In genomic region chr4:4107411-4108107, GRCh38 we compare ENCODE assay signal across 8 cellular contexts.
DNase-seq lines count a peak whose midpoint lies in the region; ATAC-seq, FAIRE-seq and TF ChIP-seq lines count a peak whose summit lies in the region.
"Not testable (repeated sequence)": the region's sequence is repeated elsewhere in the genome, so short reads cannot be mapped to it uniquely, and the experiment has no call there.

No MANE protein-coding gene starts in this region.

- H4K20me1 ChIP-seq in BLaER1 treated with 17β-estradiol and CSF1 and Interleukin-3, amounts not matched to agents 10 nM and 100 nM; HCT116 (ENCODE audit: insufficient read depth); GM12878 (ENCODE audit: control insufficient read depth, insufficient read depth); neural cell (ENCODE audit: insufficient read depth): not testable (repeated sequence)

- not testable (repeated sequence) for TF ChIP-seq EP300 in GM12878 (IDR thresholded peaks at IDR 0.05; ENCODE audit: borderline replicate concordance in 1 of 2, control insufficient read depth in 1 of 2, low read depth in 2 of 2, low read length in 2 of 2); neural cell (conservative IDR thresholded peaks at IDR 0.05; ENCODE audit: poor library complexity, severe bottlenecking)

- DNase-seq in HCT116 (ENCODE audit: low read depth, low spot score) (peak; percentile 27), NCI-H510A (lab: John Stamatoyannopoulos, UW) (peak; percentile 8), cardiac muscle cell (ENCODE audit: low read depth in 1 of 2, low spot score in 1 of 2) (peak; percentile 58 to 83)
- peak; percentile 60 to 68 for DNase-seq in activated CD4-positive, alpha-beta T cell treated with anti-CD3 and anti-CD28 coated beads for 4 hours
- DNase-seq in GM12878 (ENCODE audit: low read depth, low spot score), result not testable (repeated sequence)
- DNase-seq in stimulated activated CD8-positive, alpha-beta memory T cell treated with anti-CD3 and anti-CD28 coated beads, Interleukin-15, amount 100 ng/mL, for 4 hours (ENCODE audit: low read depth in 2 of 2), result peak; percentile 16 to 43

- not testable (repeated sequence) for H3F3A ChIP-seq in neural cell (ENCODE audit: insufficient read depth, low read length, poor library complexity, severe bottlenecking)

- BruUV-seq in HCT116 (replicated peaks; lab: Mats Ljungman, UMichigan); GM12878 (replicated peaks; lab: Mats Ljungman, UMichigan): not testable (repeated sequence)

- not testable (repeated sequence) for FAIRE-seq in GM12878 (lab: Jason Lieb, UNC)

- H3K4me1 ChIP-seq in BLaER1 treated with 17β-estradiol and CSF1 and Interleukin-3, amounts not matched to agents 10 nM and 100 nM; HCT116 (ENCODE audit: control insufficient read depth in 1 of 2, insufficient read depth in 2 of 2, low read length in 2 of 2); GM12878 (ENCODE audit: control insufficient read depth, insufficient read depth, low read length); cardiac muscle cell (ENCODE audit: low read depth): not testable (repeated sequence)

- not testable (repeated sequence) for H3K27ac ChIP-seq in BLaER1 treated with 17β-estradiol and CSF1 and Interleukin-3, amounts not matched to agents 10 nM and 100 nM; HCT116 (ENCODE audit: low read depth, low read length); GM12878 (ENCODE audit: control insufficient read depth, insufficient read depth); cardiac muscle cell; neural cell (ENCODE audit: low read length)

- in situ Hi-C loops in GM12878 (cut with MboI), result loop anchor here (10.0 kb wide), 1 partner anchor 123 kb away; no protein-coding TSS in a partner anchor

- H3K36me3 ChIP-seq in BLaER1 treated with 17β-estradiol and CSF1 and Interleukin-3, amounts not matched to agents 10 nM and 100 nM; HCT116 (ENCODE audit: control insufficient read depth in 1 of 2, insufficient read depth in 2 of 2, low read length in 2 of 2); GM12878 (ENCODE audit: control insufficient read depth in 2 of 2, insufficient read depth in 2 of 2, low read length in 1 of 2); cardiac muscle cell; neural cell (ENCODE audit: insufficient read depth, low read length): not testable (repeated sequence)

- H3K9me2 ChIP-seq in HCT116 (ENCODE audit: insufficient read depth); neural cell (ENCODE audit: insufficient read depth, low read length): not testable (repeated sequence)

- not testable (repeated sequence) for H3K9me3 ChIP-seq in BLaER1 treated with 17β-estradiol and CSF1 and Interleukin-3, amounts not matched to agents 10 nM and 100 nM (replicated peaks in 1 of 11); HCT116 (ENCODE audit: control insufficient read depth in 1 of 2, insufficient read depth in 1 of 2, low read depth in 1 of 2, low read length in 2 of 2); GM12878 (replicated peaks; ENCODE audit: control insufficient read depth, insufficient read depth, low read length); cardiac muscle cell (ENCODE audit: low read depth); neural cell (ENCODE audit: low read length)

- CTCF ChIA-PET in HCT116 (lab: Charles Lee) (interaction anchor here (0.6 to 1.5 kb wide), 2 partner anchors 9 to 75 kb away, joined by 3 to 15 read pairs; no protein-coding TSS in a partner anchor), GM12878 (lab: Yijun Ruan, JAX) (interaction anchor here (0.6 kb wide), 1 partner anchor 10 kb away, joined by 3 read pairs; no protein-coding TSS in a partner anchor)

- H2AFZ ChIP-seq in HCT116 (ENCODE audit: low read depth, low read length, poor library complexity, severe bottlenecking); GM12878 (ENCODE audit: control insufficient read depth, low read depth, low read length); neural cell (ENCODE audit: low read depth, low read length): not testable (repeated sequence)

- peak; percentile 33; the same call in 1 of the 2 replicates for TF ChIP-seq RAD21 in HCT116 (IDR thresholded peaks at IDR 0.05; ENCODE audit: low read depth)
- TF ChIP-seq RAD21 in GM12878 (IDR thresholded peaks at IDR 0.05; ENCODE audit: insufficient read depth, low read depth, low read length), result peak; percentile 57
- TF ChIP-seq RAD21 in neural cell (conservative IDR thresholded peaks at IDR 0.05), result peak; percentile 71

- H3K79me2 ChIP-seq in HCT116 (ENCODE audit: insufficient read depth, low read length); GM12878 (ENCODE audit: control insufficient read depth, insufficient read depth, low read length); neural cell (replicated peaks; ENCODE audit: insufficient read depth, low read length): not testable (repeated sequence)

- H3K4me3 ChIP-seq in BLaER1 treated with 17β-estradiol and CSF1 and Interleukin-3, amounts not matched to agents 10 nM and 100 nM, result peak overlapping the region; percentile 50 to 70 (median 58); a peak in 19 of 20 replicates
- H3K4me3 ChIP-seq in HCT116 (replicated peaks in 1 of 2; ENCODE audit: low read depth in 1 of 2, low read length in 2 of 2) (peak overlapping the region; percentile 51 to 62), cardiac muscle cell (peak overlapping the region; percentile 60), neural cell (ENCODE audit: low read length) (peak overlapping the region; percentile 64)
- not testable (repeated sequence) for H3K4me3 ChIP-seq in GM12878

- intact Hi-C loops in HCT116 (cut with micrococcal nuclease), result not testable (repeated sequence)
- intact Hi-C loops in GM12878 (cut with micrococcal nuclease; ENCODE audit: unreplicated experiment), result loop anchor here (5.0 kb wide), 1 partner anchor 125 kb away; no protein-coding TSS in a partner anchor

- 6% methylated on average over 38 of the region's 52 CpGs for WGBS in GM12878 (ENCODE audit: insufficient coverage, insufficient replicate concordance, low lambda C conversion rate, missing lambda C conversion rate)

- POLR2A ChIA-PET in HCT116 (lab: Charles Lee); GM12878 (lab: Charles Lee): not testable (repeated sequence)

- SMC1A ChIA-PET in GM12878 (lab: Charles Lee; ENCODE audit: uncharacterized antibody, unreplicated experiment), result not testable (repeated sequence)

- peak overlapping the region; percentile 66 to 87 (median 77) for H3K4me2 ChIP-seq in BLaER1 treated with 17β-estradiol and CSF1 and Interleukin-3, amounts not matched to agents 10 nM and 100 nM
- H3K4me2 ChIP-seq in HCT116 (ENCODE audit: low read length) (peak overlapping the region; percentile 74), GM12878 (ENCODE audit: control insufficient read depth, insufficient read depth) (peak overlapping the region; percentile 68)
- H3K4me2 ChIP-seq in neural cell (ENCODE audit: low read length), result not testable (repeated sequence)

- ATAC-seq in HCT116, result peak; percentile 100
- ATAC-seq in GM12878, result peak; percentile 93

- not testable (repeated sequence) for TF ChIP-seq POLR2A in HCT116 (IDR thresholded peaks at IDR 0.05; ENCODE audit: borderline replicate concordance, extremely low read depth, insufficient read depth, insufficient read length); GM12878 (IDR thresholded peaks at IDR 0.05; ENCODE audit: low read depth, low read length)

- RAD21 ChIA-PET in HCT116 (lab: Charles Lee; ENCODE audit: low non-redundant PET in 1 of 2, low total read pairs in 2 of 2, uncharacterized antibody in 2 of 2, unreplicated experiment in 2 of 2), result interaction anchor here in 1 of 2 experiments (1.2 kb wide), 1 partner anchor 122 kb away, joined by 3 read pairs; no protein-coding TSS in a partner anchor
- RAD21 ChIA-PET in GM12878 (lab: Charles Lee; ENCODE audit: unreplicated experiment), result interaction anchor here (1.0 kb wide), 1 partner anchor 75 kb away, joined by 4 read pairs; no protein-coding TSS in a partner anchor

- TF ChIP-seq CTCF in HCT116 (IDR thresholded peaks at IDR 0.05 in 2 of 3, conservative IDR thresholded peaks at IDR 0.05 in 1 of 3; ENCODE audit: borderline replicate concordance in 1 of 3, insufficient read depth in 1 of 3, low read depth in 2 of 3, low read length in 2 of 3) (peak; percentile 20 to 67 (median 50); a peak in 5 of 6 replicates), GM12878 (IDR thresholded peaks at IDR 0.05 in 2 of 3, conservative IDR thresholded peaks at IDR 0.05 in 1 of 3; ENCODE audit: control insufficient read depth in 2 of 3, extremely low read depth in 1 of 3, insufficient read depth in 1 of 3, low read depth in 3 of 3, low read length in 3 of 3) (peak; percentile 47 to 65 (median 59); a peak in 5 of 6 replicates), cardiac muscle cell (IDR thresholded peaks at IDR 0.05; ENCODE audit: low read depth, low read length) (peak; percentile 53), neural cell (IDR thresholded peaks at IDR 0.05; ENCODE audit: poor library complexity, severe bottlenecking) (peak; percentile 88)

- peak overlapping the region in 7 of 11 experiments; percentile 46 to 68 (median 55); a peak in 7 of 22 replicates for H3K9ac ChIP-seq in BLaER1 treated with 17β-estradiol and CSF1 and Interleukin-3, amounts not matched to agents 10 nM and 100 nM
- H3K9ac ChIP-seq in HCT116 (ENCODE audit: low read length) (peak overlapping the region; percentile 51), neural cell (ENCODE audit: low read length) (peak overlapping the region; percentile 45)
- not testable (repeated sequence) for H3K9ac ChIP-seq in GM12878 (ENCODE audit: control insufficient read depth, insufficient read depth, low read length)

- H3K27me3 ChIP-seq in BLaER1 treated with 17β-estradiol and CSF1 and Interleukin-3, amounts not matched to agents 10 nM and 100 nM, result peaks cover 5 to 18% (median 11%) of the 10 kb centered on the region in 11 experiments; a peak in 20 of 22 replicates
- H3K27me3 ChIP-seq in HCT116 (ENCODE audit: insufficient read depth, low read length); GM12878 (replicated peaks in 1 of 2; ENCODE audit: control insufficient read depth in 2 of 2, insufficient read depth in 2 of 2, low read length in 1 of 2); neural cell (ENCODE audit: insufficient read depth, low read depth, low read length): not testable (repeated sequence)
- peaks cover 21% of the 10 kb centered on the region for H3K27me3 ChIP-seq in cardiac muscle cell

TF ChIP-seq in GM12878, 131 proteins besides CTCF, POLR2A, EP300 and RAD21 (continues in another document):
- peak; percentile 59 for TF ChIP-seq SMC3 (IDR thresholded peaks at IDR 0.05; ENCODE audit: borderline replicate concordance, low read length)

TF ChIP-seq in neural cell, 6 proteins besides CTCF, POLR2A, EP300 and RAD21:
- peak; percentile 91 for TF ChIP-seq SMC3 (conservative IDR thresholded peaks at IDR 0.05; ENCODE audit: poor library complexity)
